ENCODE assay signal across 1 cellular context in the genomic region with DNA sequence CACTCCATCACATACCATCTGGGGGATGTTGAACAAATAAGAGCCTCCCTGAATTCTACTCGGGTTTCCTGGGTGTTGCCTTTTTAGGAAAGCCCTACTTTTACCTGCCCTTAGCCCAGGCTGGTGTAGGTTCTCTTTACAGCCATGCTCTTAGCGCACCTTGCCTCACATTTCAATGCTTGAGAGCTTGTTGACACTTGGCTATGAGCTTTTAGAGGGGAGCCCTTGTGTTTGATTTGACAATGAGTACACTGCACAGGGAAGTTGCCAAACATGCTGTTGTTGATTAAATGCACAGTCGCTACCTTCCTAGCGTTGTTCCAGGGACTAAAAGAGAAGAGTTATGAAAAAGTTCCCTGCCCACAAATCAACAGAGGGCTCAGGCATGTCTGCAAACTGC.
TF ChIP-seq lines count a peak whose summit lies in the region.

No MANE protein-coding gene starts in this region.

TF ChIP-seq in HepG2, 621 proteins besides CTCF, POLR2A, EP300 and RAD21 (continued from another document and continues in another):
- TF ChIP-seq, protein P1, sequence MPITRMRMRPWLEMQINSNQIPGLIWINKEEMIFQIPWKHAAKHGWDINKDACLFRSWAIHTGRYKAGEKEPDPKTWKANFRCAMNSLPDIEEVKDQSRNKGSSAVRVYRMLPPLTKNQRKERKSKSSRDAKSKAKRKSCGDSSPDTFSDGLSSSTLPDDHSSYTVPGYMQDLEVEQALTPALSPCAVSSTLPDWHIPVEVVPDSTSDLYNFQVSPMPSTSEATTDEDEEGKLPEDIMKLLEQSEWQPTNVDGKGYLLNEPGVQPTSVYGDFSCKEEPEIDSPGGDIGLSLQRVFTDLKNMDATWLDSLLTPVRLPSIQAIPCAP (CRISPR knock-in tag; IDR thresholded peaks at IDR 0.05; ENCODE audit: low read depth), result no peak
- no peak for TF ChIP-seq SOX6 (IDR thresholded peaks at IDR 0.05)
- peak; percentile 65 for TF ChIP-seq SOX6 (CRISPR knock-in tag; IDR thresholded peaks at IDR 0.05)
- TF ChIP-seq AHR (CRISPR knock-in tag; IDR thresholded peaks at IDR 0.05), result no peak
- TF ChIP-seq ZNF772 (CRISPR knock-in tag; IDR thresholded peaks at IDR 0.05), result no peak
- TF ChIP-seq, protein P2, sequence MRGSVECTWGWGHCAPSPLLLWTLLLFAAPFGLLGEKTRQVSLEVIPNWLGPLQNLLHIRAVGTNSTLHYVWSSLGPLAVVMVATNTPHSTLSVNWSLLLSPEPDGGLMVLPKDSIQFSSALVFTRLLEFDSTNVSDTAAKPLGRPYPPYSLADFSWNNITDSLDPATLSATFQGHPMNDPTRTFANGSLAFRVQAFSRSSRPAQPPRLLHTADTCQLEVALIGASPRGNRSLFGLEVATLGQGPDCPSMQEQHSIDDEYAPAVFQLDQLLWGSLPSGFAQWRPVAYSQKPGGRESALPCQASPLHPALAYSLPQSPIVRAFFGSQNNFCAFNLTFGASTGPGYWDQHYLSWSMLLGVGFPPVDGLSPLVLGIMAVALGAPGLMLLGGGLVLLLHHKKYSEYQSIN (CRISPR knock-in tag; IDR thresholded peaks at IDR 0.05; ENCODE audit: borderline replicate concordance), result no peak
- TF ChIP-seq DDIT3 (CRISPR knock-in tag; IDR thresholded peaks at IDR 0.05), result no peak
- no peak for TF ChIP-seq CREBL2 (CRISPR knock-in tag; IDR thresholded peaks at IDR 0.05; ENCODE audit: borderline replicate concordance)
- TF ChIP-seq RARG (CRISPR knock-in tag; IDR thresholded peaks at IDR 0.05; ENCODE audit: low read depth), result no peak
- TF ChIP-seq ZNF615 (CRISPR knock-in tag; IDR thresholded peaks at IDR 0.05; ENCODE audit: borderline replicate concordance), result no peak
- no peak for TF ChIP-seq ZBTB7B (CRISPR knock-in tag; IDR thresholded peaks at IDR 0.05)
- no peak for TF ChIP-seq ZNF773 (CRISPR knock-in tag; IDR thresholded peaks at IDR 0.05; ENCODE audit: borderline replicate concordance)
- no peak for TF ChIP-seq ZNF781 (CRISPR knock-in tag; IDR thresholded peaks at IDR 0.05; ENCODE audit: borderline replicate concordance, not compliant biosample characterization)
- TF ChIP-seq, protein P3, sequence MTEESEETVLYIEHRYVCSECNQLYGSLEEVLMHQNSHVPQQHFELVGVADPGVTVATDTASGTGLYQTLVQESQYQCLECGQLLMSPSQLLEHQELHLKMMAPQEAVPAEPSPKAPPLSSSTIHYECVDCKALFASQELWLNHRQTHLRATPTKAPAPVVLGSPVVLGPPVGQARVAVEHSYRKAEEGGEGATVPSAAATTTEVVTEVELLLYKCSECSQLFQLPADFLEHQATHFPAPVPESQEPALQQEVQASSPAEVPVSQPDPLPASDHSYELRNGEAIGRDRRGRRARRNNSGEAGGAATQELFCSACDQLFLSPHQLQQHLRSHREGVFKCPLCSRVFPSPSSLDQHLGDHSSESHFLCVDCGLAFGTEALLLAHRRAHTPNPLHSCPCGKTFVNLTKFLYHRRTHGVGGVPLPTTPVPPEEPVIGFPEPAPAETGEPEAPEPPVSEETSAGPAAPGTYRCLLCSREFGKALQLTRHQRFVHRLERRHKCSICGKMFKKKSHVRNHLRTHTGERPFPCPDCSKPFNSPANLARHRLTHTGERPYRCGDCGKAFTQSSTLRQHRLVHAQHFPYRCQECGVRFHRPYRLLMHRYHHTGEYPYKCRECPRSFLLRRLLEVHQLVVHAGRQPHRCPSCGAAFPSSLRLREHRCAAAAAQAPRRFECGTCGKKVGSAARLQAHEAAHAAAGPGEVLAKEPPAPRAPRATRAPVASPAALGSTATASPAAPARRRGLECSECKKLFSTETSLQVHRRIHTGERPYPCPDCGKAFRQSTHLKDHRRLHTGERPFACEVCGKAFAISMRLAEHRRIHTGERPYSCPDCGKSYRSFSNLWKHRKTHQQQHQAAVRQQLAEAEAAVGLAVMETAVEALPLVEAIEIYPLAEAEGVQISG (CRISPR knock-in tag; IDR thresholded peaks at IDR 0.05), result no peak
- TF ChIP-seq SSRP1 (CRISPR knock-in tag; IDR thresholded peaks at IDR 0.05), result no peak
- TF ChIP-seq, protein P4, sequence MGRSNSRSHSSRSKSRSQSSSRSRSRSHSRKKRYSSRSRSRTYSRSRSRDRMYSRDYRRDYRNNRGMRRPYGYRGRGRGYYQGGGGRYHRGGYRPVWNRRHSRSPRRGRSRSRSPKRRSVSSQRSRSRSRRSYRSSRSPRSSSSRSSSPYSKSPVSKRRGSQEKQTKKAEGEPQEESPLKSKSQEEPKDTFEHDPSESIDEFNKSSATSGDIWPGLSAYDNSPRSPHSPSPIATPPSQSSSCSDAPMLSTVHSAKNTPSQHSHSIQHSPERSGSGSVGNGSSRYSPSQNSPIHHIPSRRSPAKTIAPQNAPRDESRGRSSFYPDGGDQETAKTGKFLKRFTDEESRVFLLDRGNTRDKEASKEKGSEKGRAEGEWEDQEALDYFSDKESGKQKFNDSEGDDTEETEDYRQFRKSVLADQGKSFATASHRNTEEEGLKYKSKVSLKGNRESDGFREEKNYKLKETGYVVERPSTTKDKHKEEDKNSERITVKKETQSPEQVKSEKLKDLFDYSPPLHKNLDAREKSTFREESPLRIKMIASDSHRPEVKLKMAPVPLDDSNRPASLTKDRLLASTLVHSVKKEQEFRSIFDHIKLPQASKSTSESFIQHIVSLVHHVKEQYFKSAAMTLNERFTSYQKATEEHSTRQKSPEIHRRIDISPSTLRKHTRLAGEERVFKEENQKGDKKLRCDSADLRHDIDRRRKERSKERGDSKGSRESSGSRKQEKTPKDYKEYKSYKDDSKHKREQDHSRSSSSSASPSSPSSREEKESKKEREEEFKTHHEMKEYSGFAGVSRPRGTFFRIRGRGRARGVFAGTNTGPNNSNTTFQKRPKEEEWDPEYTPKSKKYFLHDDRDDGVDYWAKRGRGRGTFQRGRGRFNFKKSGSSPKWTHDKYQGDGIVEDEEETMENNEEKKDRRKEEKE (IDR thresholded peaks at IDR 0.05), result no peak
- TF ChIP-seq, protein P5, sequence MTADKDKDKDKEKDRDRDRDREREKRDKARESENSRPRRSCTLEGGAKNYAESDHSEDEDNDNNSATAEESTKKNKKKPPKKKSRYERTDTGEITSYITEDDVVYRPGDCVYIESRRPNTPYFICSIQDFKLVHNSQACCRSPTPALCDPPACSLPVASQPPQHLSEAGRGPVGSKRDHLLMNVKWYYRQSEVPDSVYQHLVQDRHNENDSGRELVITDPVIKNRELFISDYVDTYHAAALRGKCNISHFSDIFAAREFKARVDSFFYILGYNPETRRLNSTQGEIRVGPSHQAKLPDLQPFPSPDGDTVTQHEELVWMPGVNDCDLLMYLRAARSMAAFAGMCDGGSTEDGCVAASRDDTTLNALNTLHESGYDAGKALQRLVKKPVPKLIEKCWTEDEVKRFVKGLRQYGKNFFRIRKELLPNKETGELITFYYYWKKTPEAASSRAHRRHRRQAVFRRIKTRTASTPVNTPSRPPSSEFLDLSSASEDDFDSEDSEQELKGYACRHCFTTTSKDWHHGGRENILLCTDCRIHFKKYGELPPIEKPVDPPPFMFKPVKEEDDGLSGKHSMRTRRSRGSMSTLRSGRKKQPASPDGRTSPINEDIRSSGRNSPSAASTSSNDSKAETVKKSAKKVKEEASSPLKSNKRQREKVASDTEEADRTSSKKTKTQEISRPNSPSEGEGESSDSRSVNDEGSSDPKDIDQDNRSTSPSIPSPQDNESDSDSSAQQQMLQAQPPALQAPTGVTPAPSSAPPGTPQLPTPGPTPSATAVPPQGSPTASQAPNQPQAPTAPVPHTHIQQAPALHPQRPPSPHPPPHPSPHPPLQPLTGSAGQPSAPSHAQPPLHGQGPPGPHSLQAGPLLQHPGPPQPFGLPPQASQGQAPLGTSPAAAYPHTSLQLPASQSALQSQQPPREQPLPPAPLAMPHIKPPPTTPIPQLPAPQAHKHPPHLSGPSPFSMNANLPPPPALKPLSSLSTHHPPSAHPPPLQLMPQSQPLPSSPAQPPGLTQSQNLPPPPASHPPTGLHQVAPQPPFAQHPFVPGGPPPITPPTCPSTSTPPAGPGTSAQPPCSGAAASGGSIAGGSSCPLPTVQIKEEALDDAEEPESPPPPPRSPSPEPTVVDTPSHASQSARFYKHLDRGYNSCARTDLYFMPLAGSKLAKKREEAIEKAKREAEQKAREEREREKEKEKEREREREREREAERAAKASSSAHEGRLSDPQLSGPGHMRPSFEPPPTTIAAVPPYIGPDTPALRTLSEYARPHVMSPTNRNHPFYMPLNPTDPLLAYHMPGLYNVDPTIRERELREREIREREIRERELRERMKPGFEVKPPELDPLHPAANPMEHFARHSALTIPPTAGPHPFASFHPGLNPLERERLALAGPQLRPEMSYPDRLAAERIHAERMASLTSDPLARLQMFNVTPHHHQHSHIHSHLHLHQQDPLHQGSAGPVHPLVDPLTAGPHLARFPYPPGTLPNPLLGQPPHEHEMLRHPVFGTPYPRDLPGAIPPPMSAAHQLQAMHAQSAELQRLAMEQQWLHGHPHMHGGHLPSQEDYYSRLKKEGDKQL (CRISPR knock-in tag; IDR thresholded peaks at IDR 0.05; ENCODE audit: low read depth), result no peak
- no peak for TF ChIP-seq EEA1 (CRISPR knock-in tag; IDR thresholded peaks at IDR 0.05; ENCODE audit: borderline replicate concordance)
- TF ChIP-seq STAT6 (CRISPR knock-in tag; IDR thresholded peaks at IDR 0.05; ENCODE audit: borderline replicate concordance), result no peak
- TF ChIP-seq TCF7L2 (IDR thresholded peaks at IDR 0.05; ENCODE audit: low read depth, low read length), result no peak
- peak; percentile 40; the same call in 1 of the 2 replicates for TF ChIP-seq SAP130 (CRISPR knock-in tag; IDR thresholded peaks at IDR 0.05; ENCODE audit: low read depth)
- no peak for TF ChIP-seq ZSCAN12 (CRISPR knock-in tag; IDR thresholded peaks at IDR 0.05)
- no peak for TF ChIP-seq HDAC1 (CRISPR knock-in tag; IDR thresholded peaks at IDR 0.05)
- no peak for TF ChIP-seq FOXP1 (IDR thresholded peaks at IDR 0.05)
- peak; percentile 85 for TF ChIP-seq FOXP1 (CRISPR knock-in tag; IDR thresholded peaks at IDR 0.05)
- TF ChIP-seq ZNF143 (CRISPR knock-in tag; IDR thresholded peaks at IDR 0.05), result no peak
- TF ChIP-seq KLF12 (CRISPR knock-in tag; IDR thresholded peaks at IDR 0.05; ENCODE audit: borderline replicate concordance), result no peak
- no peak for TF ChIP-seq ZNF138 (CRISPR knock-in tag; IDR thresholded peaks at IDR 0.05; ENCODE audit: low read depth)
- TF ChIP-seq NFRKB (IDR thresholded peaks at IDR 0.05), result no peak
- TF ChIP-seq HHEX (CRISPR knock-in tag; IDR thresholded peaks at IDR 0.05), result peak; percentile 60; the same call in 1 of the 2 replicates
- no peak for TF ChIP-seq ZNF382 (CRISPR knock-in tag; IDR thresholded peaks at IDR 0.05; ENCODE audit: borderline replicate concordance)
- TF ChIP-seq LRRFIP1 (CRISPR knock-in tag; conservative IDR thresholded peaks at IDR 0.05), result no peak
- TF ChIP-seq ZNF768 (CRISPR knock-in tag; IDR thresholded peaks at IDR 0.05), result no peak
- TF ChIP-seq, protein P6, sequence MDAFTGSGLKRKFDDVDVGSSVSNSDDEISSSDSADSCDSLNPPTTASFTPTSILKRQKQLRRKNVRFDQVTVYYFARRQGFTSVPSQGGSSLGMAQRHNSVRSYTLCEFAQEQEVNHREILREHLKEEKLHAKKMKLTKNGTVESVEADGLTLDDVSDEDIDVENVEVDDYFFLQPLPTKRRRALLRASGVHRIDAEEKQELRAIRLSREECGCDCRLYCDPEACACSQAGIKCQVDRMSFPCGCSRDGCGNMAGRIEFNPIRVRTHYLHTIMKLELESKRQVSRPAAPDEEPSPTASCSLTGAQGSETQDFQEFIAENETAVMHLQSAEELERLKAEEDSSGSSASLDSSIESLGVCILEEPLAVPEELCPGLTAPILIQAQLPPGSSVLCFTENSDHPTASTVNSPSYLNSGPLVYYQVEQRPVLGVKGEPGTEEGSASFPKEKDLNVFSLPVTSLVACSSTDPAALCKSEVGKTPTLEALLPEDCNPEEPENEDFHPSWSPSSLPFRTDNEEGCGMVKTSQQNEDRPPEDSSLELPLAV (CRISPR knock-in tag; conservative IDR thresholded peaks at IDR 0.05; ENCODE audit: low read depth), result no peak
- no peak for TF ChIP-seq KLF16 (CRISPR knock-in tag; IDR thresholded peaks at IDR 0.05)
- TF ChIP-seq SMYD3 (CRISPR knock-in tag; IDR thresholded peaks at IDR 0.05), result 0 out of 2 replicates have a peak, but pooled peaks have one; percentile 33
- TF ChIP-seq HNRNPL (IDR thresholded peaks at IDR 0.05; ENCODE audit: low read depth, low read length), result no peak
- TF ChIP-seq, protein P7, sequence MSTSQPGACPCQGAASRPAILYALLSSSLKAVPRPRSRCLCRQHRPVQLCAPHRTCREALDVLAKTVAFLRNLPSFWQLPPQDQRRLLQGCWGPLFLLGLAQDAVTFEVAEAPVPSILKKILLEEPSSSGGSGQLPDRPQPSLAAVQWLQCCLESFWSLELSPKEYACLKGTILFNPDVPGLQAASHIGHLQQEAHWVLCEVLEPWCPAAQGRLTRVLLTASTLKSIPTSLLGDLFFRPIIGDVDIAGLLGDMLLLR (CRISPR knock-in tag; IDR thresholded peaks at IDR 0.05), result no peak
